Comparison of ENCODE assay signal across 12 cellular contexts in the genomic region with DNA sequence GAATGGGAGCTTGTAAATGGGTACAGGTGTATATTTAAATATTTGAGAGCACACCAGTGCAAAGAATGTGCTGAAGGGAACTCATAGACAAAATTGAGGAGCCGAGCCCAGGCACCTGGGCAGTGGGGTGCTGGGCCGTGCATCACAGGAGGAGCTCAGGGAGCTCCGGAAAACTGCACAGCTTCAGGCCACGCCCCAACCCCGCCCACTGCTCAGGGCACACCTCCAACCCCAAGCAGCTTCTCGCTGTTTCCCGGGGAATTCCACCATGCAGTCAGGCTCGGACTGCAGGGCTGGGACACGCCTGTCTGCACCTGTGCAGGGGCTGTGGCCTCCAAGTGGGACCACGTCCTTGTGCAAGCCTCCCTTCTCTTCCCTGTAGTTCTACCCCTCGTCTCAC.
DNase-seq lines count a peak whose midpoint lies in the region; ATAC-seq and TF ChIP-seq lines count a peak whose summit lies in the region.
"Had no signal": no experiment of that assay in that cellular context is flagged by ENCODE, and none has a peak within 500 bp of the region (broad histone marks: within the 10 kb centered on the region; RNA-seq: fewer than 3 reads in every experiment).

No MANE protein-coding gene starts in this region.

- H3K9me3 Mint-ChIP-seq in endodermal cell: no peaks in the 10 kb centered on the region

- H3K4me1 Mint-ChIP-seq in endodermal cell: no peaks in the 10 kb centered on the region

- 47 to 67% methylated on average over 3 to 11 of the region's 11 CpGs for WGBS in endodermal cell (ENCODE audit: insufficient coverage in 1 of 2, insufficient read length in 1 of 2), 2 experiments

- no peak for ATAC-seq in GM21447 (IDR thresholded peaks at IDR 0.05; ENCODE audit: unreplicated experiment)
- ATAC-seq in HG03457 (IDR thresholded peaks at IDR 0.05; ENCODE audit: unreplicated experiment): no peak
- no peak for ATAC-seq in GM21737 (IDR thresholded peaks at IDR 0.05; ENCODE audit: unreplicated experiment)

- no peak for TF ChIP-seq EP300 in Ishikawa (IDR thresholded peaks at IDR 0.05; ENCODE audit: borderline replicate concordance)

- peak overlapping the region; percentile 30; the same call in 1 of the 2 replicates for H3K27ac ChIP-seq in C4-2B
- H3K27ac ChIP-seq in endodermal cell (ENCODE audit: low read depth, low read length): no peak overlapping the region
- H3K27ac ChIP-seq: HL-60 had no signal

- no peak overlapping the region for H3K27ac Mint-ChIP-seq in endodermal cell

- no peak for TF ChIP-seq RAD21 in Ishikawa (IDR thresholded peaks at IDR 0.05; ENCODE audit: low read depth)

- TF ChIP-seq CTCF in C4-2B (conservative IDR thresholded peaks at IDR 0.05): no peak
- TF ChIP-seq CTCF in endodermal cell (conservative IDR thresholded peaks at IDR 0.05): no peak

- H3K4me3 ChIP-seq in endodermal cell (ENCODE audit: low read length): no peak overlapping the region

- H3K9me3 ChIP-seq in endodermal cell (ENCODE audit: control insufficient read depth, low read length): no peaks in the 10 kb centered on the region

- no peak overlapping the region for H3K9ac ChIP-seq in endodermal cell (ENCODE audit: extremely low read depth, low read length, poor library complexity, severe bottlenecking)

- H3K27me3 ChIP-seq in endodermal cell (ENCODE audit: control insufficient read depth, insufficient read depth, low read length, poor library complexity, severe bottlenecking): no peaks in the 10 kb centered on the region

- no peak overlapping the region for H3K4me3 Mint-ChIP-seq in endodermal cell
- H3K4me3 Mint-ChIP-seq: brain had no signal

- H3K27me3 Mint-ChIP-seq in endodermal cell (ENCODE audit: insufficient read depth): no peaks in the 10 kb centered on the region
- H3K27me3 Mint-ChIP-seq: brain had no signal

- H3K4me1 ChIP-seq in endodermal cell (ENCODE audit: control insufficient read depth, insufficient read depth, low read length): no peaks in the 10 kb centered on the region

- peak; percentile 80 for DNase-seq in endodermal cell
- peak; percentile 36 for DNase-seq in mucosa of gallbladder (ENCODE audit: low spot score)
- DNase-seq in NCI-H1694 treated with DMSO at 0.1 percent for 48 hours (lab: John Stamatoyannopoulos, UW): no peak
- DNase-seq: GF-D8, NCI-H446 treated with DMSO at 0.1 percent for 48 hours had no signal

- peaks cover 55% of the 10 kb centered on the region for H3K36me3 Mint-ChIP-seq in endodermal cell (ENCODE audit: low read depth)

- H3K36me3 ChIP-seq in endodermal cell (ENCODE audit: control insufficient read depth, insufficient read depth, low read length): peaks cover 6% of the 10 kb centered on the region

TF ChIP-seq in Ishikawa, 13 proteins besides CTCF, POLR2A, EP300 and RAD21:
- no peak for TF ChIP-seq NFIC (IDR thresholded peaks at IDR 0.05)
- TF ChIP-seq TCF12 (IDR thresholded peaks at IDR 0.05; ENCODE audit: low read depth): no peak
- TF ChIP-seq EGR1 (IDR thresholded peaks at IDR 0.05): no peak
- TF ChIP-seq, protein P1, sequence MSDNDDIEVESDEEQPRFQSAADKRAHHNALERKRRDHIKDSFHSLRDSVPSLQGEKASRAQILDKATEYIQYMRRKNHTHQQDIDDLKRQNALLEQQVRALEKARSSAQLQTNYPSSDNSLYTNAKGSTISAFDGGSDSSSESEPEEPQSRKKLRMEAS (IDR thresholded peaks at IDR 0.05): peak; percentile 30; the same call in 1 of the 2 replicates
- no peak for TF ChIP-seq YY1 (IDR thresholded peaks at IDR 0.05; ENCODE audit: low read depth)
